8 cellular contexts compared by ENCODE assay signal in the genomic region with DNA sequence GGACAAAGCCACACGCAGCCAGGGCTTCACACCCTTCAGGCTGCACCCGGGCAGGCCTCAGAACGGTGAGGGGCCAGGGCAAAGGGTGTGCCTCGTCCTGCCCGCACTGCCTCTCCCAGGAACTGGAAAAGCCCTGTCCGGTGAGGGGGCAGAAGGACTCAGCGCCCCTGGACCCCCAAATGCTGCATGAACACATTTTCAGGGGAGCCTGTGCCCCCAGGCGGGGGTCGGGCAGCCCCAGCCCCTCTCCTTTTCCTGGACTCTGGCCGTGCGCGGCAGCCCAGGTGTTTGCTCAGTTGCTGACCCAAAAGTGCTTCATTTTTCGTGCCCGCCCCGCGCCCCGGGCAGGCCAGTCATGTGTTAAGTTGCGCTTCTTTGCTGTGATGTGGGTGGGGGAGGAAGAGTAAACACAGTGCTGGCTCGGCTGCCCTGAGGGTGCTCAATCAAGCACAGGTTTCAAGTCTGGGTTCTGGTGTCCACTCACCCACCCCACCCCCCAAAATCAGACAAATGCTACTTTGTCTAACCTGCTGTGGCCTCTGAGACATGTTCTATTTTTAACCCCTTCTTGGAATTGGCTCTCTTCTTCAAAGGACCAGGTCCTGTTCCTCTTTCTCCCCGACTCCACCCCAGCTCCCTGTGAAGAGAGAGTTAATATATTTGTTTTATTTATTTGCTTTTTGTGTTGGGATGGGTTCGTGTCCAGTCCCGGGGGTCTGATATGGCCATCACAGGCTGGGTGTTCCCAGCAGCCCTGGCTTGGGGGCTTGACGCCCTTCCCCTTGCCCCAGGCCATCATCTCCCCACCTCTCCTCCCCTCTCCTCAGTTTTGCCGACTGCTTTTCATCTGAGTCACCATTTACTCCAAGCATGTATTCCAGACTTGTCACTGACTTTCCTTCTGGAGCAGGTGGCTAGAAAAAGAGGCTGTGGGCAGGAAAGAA. TPM values are rescaled to one million over a fixed set of nuclear protein-coding genes. Genes with fewer than 3 reads are reported as not detected.
DNase-seq lines count a peak whose midpoint lies in the region; ATAC-seq and TF ChIP-seq lines count a peak whose summit lies in the region.

No MANE protein-coding gene starts in this region.

- DNase-seq in A673 (ENCODE audit: low spot score) (no peak), LHCN-M2 (ENCODE audit: low read depth) (peak; percentile 43), body of pancreas (peak; percentile 53 to 92 (median 74)), globus pallidus (ENCODE audit: low spot score) (no peak), NCI-H1694 treated with DMSO at 0.1 percent for 48 hours (lab: John Stamatoyannopoulos, UW) (no peak)
- no peak for DNase-seq in activated CD8-positive, alpha-beta T cell treated with anti-CD3 and anti-CD28 coated beads, Interleukin-2, amount 10 ng/mL, durations not matched to agents 7 days and 5 days

- intact Hi-C loops in A673 (cut with micrococcal nuclease; ENCODE audit: unreplicated experiment) (no loop called here), body of pancreas (cut with DNase I) (loop anchor here (5.0 kb wide), 1 partner anchor 127 kb away; no protein-coding TSS in a partner anchor)

- BruUV-seq in A673 (replicated peaks; lab: Mats Ljungman, UMichigan): TSS peak; percentile 60

- WGBS in body of pancreas, 2 donors: 14 to 17% methylated on average over 14 to 24 of the region's 24 CpGs
- 24% methylated on average over 24 of the region's 24 CpGs for WGBS in liver

- H3K27ac Mint-ChIP-seq in activated CD8-positive, alpha-beta T cell treated with anti-CD3 and anti-CD28 coated beads, Interleukin-2, amount 10 ng/mL, durations not matched to agents 7 days and 5 days: no peak overlapping the region

- H3K4me3 ChIP-seq in A673 (ENCODE audit: low read depth, low read length, poor library complexity, severe bottlenecking): no peak overlapping the region
- no peak overlapping the region for H3K4me3 ChIP-seq in body of pancreas
- H3K4me3 ChIP-seq in liver (ENCODE audit: low read depth in 1 of 3, low read length in 3 of 3): peak overlapping the region in 2 of 3 donors; percentile 9

- TF ChIP-seq CTCF in A673 (conservative IDR thresholded peaks at IDR 0.05; ENCODE audit: low read depth, low read length): no peak
- TF ChIP-seq CTCF in body of pancreas (IDR thresholded peaks at IDR 0.05): no peak
- no peak for TF ChIP-seq CTCF in liver (IDR thresholded peaks at IDR 0.05; ENCODE audit: low read depth, low read length, missing input control)

- CTCF ChIA-PET in A673 (lab: Charles Lee): no interaction called here
- CTCF ChIA-PET in activated CD8-positive, alpha-beta T cell treated with anti-CD3 and anti-CD28 coated beads, Interleukin-2, amount 10 ng/mL, durations not matched to agents 7 days and 5 days (lab: Charles Lee): interaction anchor here (5.4 kb wide), 1 partner anchor 124 kb away, joined by 166 read pairs; a partner anchor contains a TSS

- no peaks in the 10 kb centered on the region for H3K9me3 Mint-ChIP-seq in activated CD8-positive, alpha-beta T cell treated with anti-CD3 and anti-CD28 coated beads, Interleukin-2, amount 10 ng/mL, durations not matched to agents 7 days and 5 days (ENCODE audit: insufficient read depth)

- H3K27ac ChIP-seq in A673 (ENCODE audit: low read depth, low read length, poor library complexity, severe bottlenecking) (no peak overlapping the region), body of pancreas (peak overlapping the region in 3 of 4 donors; percentile 68 to 82 (median 77)), liver (ENCODE audit: low read depth in 1 of 2, low read length in 2 of 2) (peak overlapping the region; percentile 45 to 56)

- TF ChIP-seq POLR2A in body of pancreas (IDR thresholded peaks at IDR 0.05): peak in 2 of 3 donors; percentile 29 to 45

- peak overlapping the region in 1 of 2 donors; percentile 2 for H3K9ac ChIP-seq in liver (ENCODE audit: low read depth in 1 of 2, low read length in 2 of 2)

- H3K9me3 ChIP-seq in A673 (ENCODE audit: low read depth, low read length, poor library complexity, severe bottlenecking) (no peaks in the 10 kb centered on the region), body of pancreas (no peaks in the 10 kb centered on the region), liver (ENCODE audit: control insufficient read depth in 4 of 4, low read length in 3 of 4) (no peaks in the 10 kb centered on the region)

- H3K4me1 ChIP-seq in A673 (ENCODE audit: insufficient read depth, low read length, poor library complexity, severe bottlenecking) (no peaks in the 10 kb centered on the region), body of pancreas (peaks cover 40% of the 10 kb centered on the region), liver (ENCODE audit: control insufficient read depth in 4 of 4, insufficient read depth in 4 of 4, low read length in 3 of 4) (peaks cover 4 to 39% (median 28%) of the 10 kb centered on the region in 4 donors)

- H3K27me3 ChIP-seq in A673 (replicated peaks; ENCODE audit: insufficient read depth, low read depth, low read length, poor library complexity): no peaks in the 10 kb centered on the region
- no peaks in the 10 kb centered on the region for H3K27me3 ChIP-seq in body of pancreas
- no peaks in the 10 kb centered on the region for H3K27me3 ChIP-seq in liver (ENCODE audit: control insufficient read depth in 4 of 4, insufficient read depth in 4 of 4, low read length in 3 of 4)

- no peak overlapping the region for H3K4me3 Mint-ChIP-seq in activated CD8-positive, alpha-beta T cell treated with anti-CD3 and anti-CD28 coated beads, Interleukin-2, amount 10 ng/mL, durations not matched to agents 7 days and 5 days

- no peaks in the 10 kb centered on the region for H3K27me3 Mint-ChIP-seq in activated CD8-positive, alpha-beta T cell treated with anti-CD3 and anti-CD28 coated beads, Interleukin-2, amount 10 ng/mL, durations not matched to agents 7 days and 5 days (ENCODE audit: low read depth)

- H3K36me3 Mint-ChIP-seq in activated CD8-positive, alpha-beta T cell treated with anti-CD3 and anti-CD28 coated beads, Interleukin-2, amount 10 ng/mL, durations not matched to agents 7 days and 5 days (ENCODE audit: low read depth): peaks cover 9% of the 10 kb centered on the region

- POLR2A ChIA-PET in A673 (lab: Charles Lee; ENCODE audit: low non-redundant PET): no interaction called here
- POLR2A ChIA-PET in activated CD8-positive, alpha-beta T cell treated with anti-CD3 and anti-CD28 coated beads, Interleukin-2, amount 10 ng/mL, durations not matched to agents 7 days and 5 days (lab: Charles Lee): no interaction called here

- ATAC-seq in body of pancreas (peak; percentile 84), GM18517 (IDR thresholded peaks at IDR 0.05; ENCODE audit: unreplicated experiment) (no peak)
- no peak for ATAC-seq in activated CD8-positive, alpha-beta T cell treated with anti-CD3 and anti-CD28 coated beads, Interleukin-2, amount 10 ng/mL, durations not matched to agents 7 days and 5 days

- peak in 1 of 2 donors; percentile 24 for TF ChIP-seq RAD21 in liver (IDR thresholded peaks at IDR 0.05)

- peaks cover 29% of the 10 kb centered on the region for H3K4me1 Mint-ChIP-seq in activated CD8-positive, alpha-beta T cell treated with anti-CD3 and anti-CD28 coated beads, Interleukin-2, amount 10 ng/mL, durations not matched to agents 7 days and 5 days (ENCODE audit: low read depth)

- H3K36me3 ChIP-seq in A673 (ENCODE audit: insufficient read depth, low read length, poor library complexity, severe bottlenecking): peaks cover 22% of the 10 kb centered on the region
- no peaks in the 10 kb centered on the region for H3K36me3 ChIP-seq in body of pancreas (replicated peaks in 1 of 2; ENCODE audit: insufficient read depth in 1 of 2, low read depth in 2 of 2)
- no peaks in the 10 kb centered on the region for H3K36me3 ChIP-seq in liver (ENCODE audit: control insufficient read depth in 4 of 4, insufficient read depth in 3 of 4, low read depth in 1 of 4, low read length in 3 of 4)

TF ChIP-seq in liver, 16 proteins besides CTCF, POLR2A, EP300 and RAD21 (continues in another document):
- peak; percentile 91 for TF ChIP-seq FOXA2 (IDR thresholded peaks at IDR 0.05)

RNA-seq across cellular contexts. Expression of a gene that starts 8.1 kb away (rescaled TPM):
- total RNA-seq in A673 (2021): 75.0 and 85.2 TPM in 2 replicates
- 57.6 and 60.4 TPM in 2 replicates for total RNA-seq in LHCN-M2 (2014; rRNA removed)
- polyA plus RNA-seq in LHCN-M2 (2012): 32.9 TPM
- total RNA-seq in body of pancreas: 1 to 10 TPM in 1 of 2 donors, not detected in 1; 1.8 TPM
- total RNA-seq in liver: 1 to 10 TPM in 1 of 2 donors, under 1 TPM in 1; 0.25 to 2.6 TPM
- 1 to 10 TPM in 1 of 2 donors, under 1 TPM in 1; 0.76 to 1.4 TPM for polyA plus RNA-seq in liver
- total RNA-seq in activated CD8-positive, alpha-beta T cell treated with anti-CD3 and anti-CD28 coated beads, Interleukin-2, amount 10 ng/mL, durations not matched to agents 7 days and 5 days: 10 to 100 TPM; 38.2 to 40.7 TPM

RNA-seq across cellular contexts. Expression of a gene that starts 25.5 kb away (rescaled TPM):
- total RNA-seq in A673 (2021): 30.2 and 32.6 TPM in 2 replicates
- total RNA-seq in LHCN-M2 (2014; rRNA removed): 0.06 and 0.17 TPM in 2 replicates
- polyA plus RNA-seq in LHCN-M2 (2012): 0.36 TPM
- 1 to 10 TPM; 7.3 to 7.5 TPM for total RNA-seq in body of pancreas
- 1 to 10 TPM; 1.5 to 1.6 TPM for total RNA-seq in liver
- polyA plus RNA-seq in liver: under 1 TPM; 0.73 to 0.78 TPM
- 1 to 10 TPM; 4.9 to 5.2 TPM for total RNA-seq in activated CD8-positive, alpha-beta T cell treated with anti-CD3 and anti-CD28 coated beads, Interleukin-2, amount 10 ng/mL, durations not matched to agents 7 days and 5 days

RNA-seq across cellular contexts. Expression of a gene that starts 32.0 kb away (rescaled TPM):
- total RNA-seq in A673 (2021) (not detected in 2 replicates), LHCN-M2 (2014; rRNA removed) (0.23 TPM in 1 of 2 replicates, not detected in the other), body of pancreas (not detected), liver (not detected)
- polyA plus RNA-seq in LHCN-M2 (2012): 0.34 TPM
- polyA plus RNA-seq in liver: not detected
- total RNA-seq in activated CD8-positive, alpha-beta T cell treated with anti-CD3 and anti-CD28 coated beads, Interleukin-2, amount 10 ng/mL, durations not matched to agents 7 days and 5 days: not detected

Comparison
In these comparisons a context has a peak if more than half of its experiments do, and no peak if none do; other contexts are left out.
1. DNase-seq: peak in LHCN-M2 (single experiment) and body of pancreas (4 of 4); none in A673 (single experiment), globus pallidus (single experiment), activated CD8-positive, alpha-beta T cell treated with anti-CD3 and anti-CD28 coated beads, Interleukin-2, amount 10 ng/mL, durations not matched to agents 7 days and 5 days (single experiment) and NCI-H1694 treated with DMSO at 0.1 percent for 48 hours (single experiment).
2. H3K4me3 ChIP-seq: peak in liver (2 of 3); none in A673 (single experiment) and body of pancreas (0 of 2).
3. RNA of a gene that starts 8.1 kb away (total RNA-seq): 75.0 to 85.2 TPM in A673, 57.6 to 60.4 TPM in LHCN-M2 and 38.2 to 40.7 TPM in activated CD8-positive, alpha-beta T cell treated with anti-CD3 and anti-CD28 coated beads, Interleukin-2, amount 10 ng/mL, durations not matched to agents 7 days and 5 days; 0.25 to 2.6 TPM in liver and 1.8 TPM in body of pancreas; every median in the first group is over 10 times any median in the second.